Comparison of ENCODE assay signal across 8 cellular contexts in the genomic region with DNA sequence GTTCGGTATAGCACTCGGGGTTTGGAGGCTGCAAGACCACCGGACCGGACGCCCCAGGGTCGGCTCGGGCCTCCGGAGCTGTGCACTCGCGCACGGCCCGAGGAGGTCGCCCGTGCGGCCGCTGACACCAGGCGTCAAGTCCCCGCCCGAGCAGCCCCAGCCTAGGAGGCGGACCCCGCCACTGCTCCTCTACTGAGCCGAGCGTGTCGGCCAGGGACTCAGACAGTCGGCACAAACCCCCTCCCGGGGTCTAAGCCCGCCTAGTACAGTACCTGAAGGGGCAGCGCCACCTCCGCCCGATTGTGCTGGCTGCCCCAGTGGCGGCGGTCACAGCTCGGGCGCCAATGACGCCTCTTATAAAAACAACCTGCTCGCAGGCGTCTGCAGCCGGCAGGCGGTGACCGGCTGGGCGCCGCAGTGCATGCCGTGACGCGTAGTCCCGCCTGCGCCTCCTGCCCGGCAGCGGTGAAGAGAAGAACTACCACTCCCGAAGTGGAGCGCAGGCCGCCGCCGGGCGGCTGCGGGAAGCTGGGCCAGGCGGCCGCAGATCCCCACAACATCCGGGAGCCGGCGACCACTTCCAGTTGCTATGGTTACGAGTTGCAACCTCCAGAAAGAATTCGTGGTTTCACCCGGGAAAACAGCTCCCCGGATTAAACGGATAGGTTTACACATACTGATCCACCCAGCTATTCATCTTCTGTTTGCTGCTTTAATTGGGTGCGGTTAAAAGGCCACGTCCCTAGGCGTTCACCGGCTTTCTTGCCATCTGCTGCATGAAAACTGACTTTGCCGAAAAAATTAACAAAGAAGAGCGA.
A peak's percentile ranks its signal among the peaks of the same experiment; 100 is the strongest.
DNase-seq lines count a peak whose midpoint lies in the region; ATAC-seq and TF ChIP-seq lines count a peak whose summit lies in the region.

TSS of gene CCPG1 (minus strand) at position 411 of the 818 bp plus-strand sequence. CDS start 18,935 bp downstream, outside the sequence.
TSS of gene PIERCE2 (plus strand) at position 547 of the 818 bp plus-strand sequence. CDS start 274 bp downstream, outside the sequence.

- peak; percentile 69 for TF ChIP-seq CTCF in choroid plexus epithelial cell (conservative IDR thresholded peaks at IDR 0.05; ENCODE audit: low read depth, low read length)

- ATAC-seq in GM19035 (IDR thresholded peaks at IDR 0.05; ENCODE audit: unreplicated experiment) (peak; percentile 94), HG03354 (IDR thresholded peaks at IDR 0.05; ENCODE audit: poor library complexity, severe bottlenecking, unreplicated experiment) (peak; percentile 95)

- peak within 1 kb of the TSS; percentile 97 for H3K4me3 ChIP-seq in choroid plexus epithelial cell (ENCODE audit: low read depth, low read length)

- DNase-seq in Ammon's horn (ENCODE audit: low spot score) = peak; percentile 95
- DNase-seq in NCI-H446 treated with DMSO at 0.1 percent for 48 hours (lab: John Stamatoyannopoulos, UW) = peak; percentile 86
- peak; percentile 74 to 76 for DNase-seq in activated CD4-positive, alpha-beta T cell treated with anti-CD3 and anti-CD28 coated beads for 24 hours (ENCODE audit: low read depth in 2 of 2)
- DNase-seq in choroid plexus epithelial cell (ENCODE audit: low read depth) = peak; percentile 98
- DNase-seq in kidney glomerular epithelial cell (lab: John Stamatoyannopoulos, UW) = peak; percentile 92
- peak; percentile 61 to 65 for DNase-seq in stimulated activated CD4-positive, alpha-beta T cell treated with anti-CD3 and anti-CD28 coated beads, Interleukin-1b, Interleukin-23, amount 100 ng/mL, for 1 hour (ENCODE audit: low read depth in 2 of 2)

Comparison
In these comparisons a context has a peak if more than half of its experiments do, and no peak if none do; other contexts are left out.
1. Peak in every context shown above with its lines: DNase-seq, ATAC-seq and H3K4me3 ChIP-seq.